Comparison of ENCODE assay signal across 8 cellular contexts in genomic region chr16:88754912-88755744, GRCh38.
DNase-seq lines count a peak whose midpoint lies in the region; ATAC-seq and TF ChIP-seq lines count a peak whose summit lies in the region.

No MANE protein-coding gene starts in this region.

- no peak overlapping the region for H3K4me3 ChIP-seq in HFF-Myc (replicated peaks; ENCODE audit: low read depth, low read length)

- DNase-seq in ACHN (peak; percentile 81), HFF-Myc (ENCODE audit: extremely low read depth, low read depth) (no peak), astrocyte of the hippocampus (ENCODE audit: low read depth, low spot score) (peak; percentile 63), iris pigment epithelial cell (ENCODE audit: low read depth) (peak; percentile 67), RKO (ENCODE audit: low spot score) (no peak), GF-D8 (lab: John Stamatoyannopoulos, UW) (no peak)
- DNase-seq in activated effector memory CD4-positive, alpha-beta T cell treated with anti-CD3 and anti-CD28 coated beads, Interleukin-2, amount 50 U/mL, for 16 hours = no peak

- no peak for ATAC-seq in GM19328 (IDR thresholded peaks at IDR 0.05; ENCODE audit: unreplicated experiment)

- peak; percentile 26 for TF ChIP-seq CTCF in HFF-Myc (IDR thresholded peaks at IDR 0.05; ENCODE audit: low read depth, low read length, missing control alignments)

- in situ Hi-C loops in ACHN (cut with HindIII; ENCODE audit: low pct_ligation_motif_present, low pct_unique_long_range_greater_than_20kb, low sequenced_read_pairs) = loop anchor here (25.0 kb wide), 1 partner anchor 107 kb away; the partner anchor contains the start of genes GALNS, PABPN1L and TRAPPC2L

Comparison
In these comparisons a context has a peak if more than half of its experiments do, and no peak if none do; other contexts are left out.
1. DNase-seq: peak in ACHN (single experiment), astrocyte of the hippocampus (single experiment) and iris pigment epithelial cell (single experiment); none in HFF-Myc (single experiment), RKO (single experiment), GF-D8 (single experiment) and activated effector memory CD4-positive, alpha-beta T cell treated with anti-CD3 and anti-CD28 coated beads, Interleukin-2, amount 50 U/mL, for 16 hours (single experiment).